In the genomic region with DNA sequence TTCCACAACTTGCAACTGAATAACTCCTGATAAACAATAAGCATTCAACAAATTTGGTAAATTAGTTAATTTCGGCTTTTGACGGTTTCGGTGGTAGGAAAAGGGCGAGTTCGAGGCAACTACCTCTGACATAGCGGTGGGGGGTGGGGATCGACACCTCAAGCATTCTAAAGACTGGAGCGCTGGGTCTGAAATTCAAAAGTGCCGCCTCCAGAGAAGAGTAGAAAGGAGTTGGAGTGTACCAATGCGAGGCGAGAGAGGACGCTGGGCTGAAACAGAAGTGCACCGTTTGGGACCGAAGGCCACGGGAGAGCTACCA, we compare ENCODE assay signal across 8 cellular contexts. TPM values are rescaled to one million over a fixed set of nuclear protein-coding genes. Genes with fewer than 3 reads are reported as not detected.
A peak's percentile ranks its signal among the peaks of the same experiment; 100 is the strongest.
DNase-seq lines count a peak whose midpoint lies in the region; ATAC-seq, FAIRE-seq and TF ChIP-seq lines count a peak whose summit lies in the region.

No MANE protein-coding gene starts in this region.

- intact Hi-C loops in IMR-90 (cut with micrococcal nuclease): no loop called here
- intact Hi-C loops in HepG2 (cut with micrococcal nuclease; ENCODE audit: unreplicated experiment): loop anchor here (5.0 kb wide), 1 partner anchor 194 kb away; a partner anchor contains a TSS
- intact Hi-C loops in tibial artery (cut with DNase I; ENCODE audit: low total_unique reads): no loop called here

- 10% methylated on average over 5 of the region's 15 CpGs; no CpG with 5 or more reads in 1 of the 2 experiments for WGBS in IMR-90 (ENCODE audit: extremely low coverage in 2 of 2, insufficient read length in 1 of 2), 2 experiments
- WGBS in HepG2 (ENCODE audit: low lambda C conversion rate): under 1% methylated on average over 14 of the region's 15 CpGs

- peak; percentile 10 to 18 for ATAC-seq in CD4-positive, CD25-positive, alpha-beta regulatory T cell (ENCODE audit: low read depth in 2 of 2)
- ATAC-seq in GM19438 (IDR thresholded peaks at IDR 0.05; ENCODE audit: low read depth, unreplicated experiment): peak; percentile 17
- ATAC-seq in IMR-90 (ENCODE audit: low read depth): peak; percentile 15
- peak; percentile 49; the same call in 1 of the 3 replicates for ATAC-seq in HepG2

- H3K79me1 ChIP-seq in IMR-90 (ENCODE audit: low read depth in 1 of 2, low read length in 2 of 2): peaks cover 11 to 16% of the 10 kb centered on the region in 2 experiments; a peak in 3 of 4 replicates

- peak overlapping the region; percentile 83 for H3K4me3 ChIP-seq in CD4-positive, CD25-positive, alpha-beta regulatory T cell (ENCODE audit: low read depth, low read length)
- peak overlapping the region; percentile 71 for H3K4me3 ChIP-seq in IMR-90 (ENCODE audit: insufficient read depth, low read depth, low read length)
- peak overlapping the region; percentile 73 to 80 (median 80) for H3K4me3 ChIP-seq in HepG2 (replicated peaks in 1 of 3; ENCODE audit: insufficient read depth in 1 of 3, low read depth in 2 of 3, low read length in 3 of 3)
- H3K4me3 ChIP-seq in tibial artery: peak overlapping the region; percentile 64 to 69

- no peaks in the 10 kb centered on the region for H3K9me3 Mint-ChIP-seq in CD4-positive, CD25-positive, alpha-beta regulatory T cell

- H3K27me3 Mint-ChIP-seq in CD4-positive, CD25-positive, alpha-beta regulatory T cell: no peaks in the 10 kb centered on the region

- TF ChIP-seq EP300 in HepG2 (IDR thresholded peaks at IDR 0.05; ENCODE audit: low read depth in 2 of 2, low read length in 2 of 2): no peak
- TF ChIP-seq EP300 in HepG2 (CRISPR knock-in tag; IDR thresholded peaks at IDR 0.05; ENCODE audit: borderline replicate concordance): no peak

- H3K9ac ChIP-seq in IMR-90 (ENCODE audit: low read depth, low read length): peak overlapping the region; percentile 82
- peak overlapping the region; percentile 89 for H3K9ac ChIP-seq in HepG2 (ENCODE audit: insufficient read depth, low read depth, low read length)

- H4K8ac ChIP-seq in IMR-90 (ENCODE audit: low read depth in 2 of 2, low read length in 2 of 2): peak overlapping the region; percentile 86 to 88; a peak in 3 of 4 replicates

- H3K18ac ChIP-seq in IMR-90 (ENCODE audit: low read depth, low read length): no peak overlapping the region

- H4K5ac ChIP-seq in IMR-90 (ENCODE audit: low read depth, low read length): no peak overlapping the region

- H3K4ac ChIP-seq in IMR-90 (ENCODE audit: low read depth, low read length): peak overlapping the region; percentile 30

- TF ChIP-seq RAD21 in IMR-90 (IDR thresholded peaks at IDR 0.05; ENCODE audit: low read length) (no peak), HepG2 (CRISPR knock-in tag; IDR thresholded peaks at IDR 0.05) (no peak)

- peaks cover 24% of the 10 kb centered on the region for H3K4me1 ChIP-seq in CD4-positive, CD25-positive, alpha-beta regulatory T cell (ENCODE audit: control insufficient read depth, insufficient read depth, low read length, poor library complexity, severe bottlenecking)
- H3K4me1 ChIP-seq in IMR-90 (ENCODE audit: control insufficient read depth, insufficient read depth, low read length): peaks cover 5% of the 10 kb centered on the region
- H3K4me1 ChIP-seq in HepG2 (ENCODE audit: insufficient read depth, low read length): peaks cover 16% of the 10 kb centered on the region
- peaks cover 0 to 21% (median 12%) of the 10 kb centered on the region in 4 donors for H3K4me1 ChIP-seq in tibial artery

- no peak for TF ChIP-seq POLR2A in IMR-90 (IDR thresholded peaks at IDR 0.05; ENCODE audit: low read depth, low read length)
- TF ChIP-seq POLR2A in HepG2 (IDR thresholded peaks at IDR 0.05; ENCODE audit: insufficient read depth in 1 of 2, low read depth in 2 of 2, low read length in 2 of 2): no peak

- DNase-seq in CD4-positive, CD25-positive, alpha-beta regulatory T cell: no peak
- DNase-seq in IMR-90 (no peak), HepG2 (ENCODE audit: low spot score) (peak; percentile 19), tibial artery (no peak), DMS153 treated with DMSO at 0.1 percent for 48 hours (lab: John Stamatoyannopoulos, UW; ENCODE audit: unreplicated experiment) (no peak), GF-D8 (lab: John Stamatoyannopoulos, UW) (no peak)

- BruUV-seq in IMR-90 (replicated peaks; lab: Mats Ljungman, UMichigan) (no TSS peak), HepG2 (replicated peaks; lab: Mats Ljungman, UMichigan) (no TSS peak)

- in situ Hi-C loops in IMR-90 (cut with MboI; ENCODE audit: low sequenced_read_pairs) (no loop called here), HepG2 (cut with HindIII; ENCODE audit: extremely low pct_ligation_motif_present, low pct_unique_long_range_greater_than_20kb) (no loop called here)

- peak overlapping the region; percentile 93 for H2AK9ac ChIP-seq in IMR-90 (replicated peaks; ENCODE audit: low read depth, low read length, poor library complexity)

- no peak overlapping the region for H2BK120ac ChIP-seq in IMR-90 (ENCODE audit: low read depth, low read length)

- H3K27me3 ChIP-seq in CD4-positive, CD25-positive, alpha-beta regulatory T cell (ENCODE audit: control insufficient read depth, insufficient read depth, low read length): no peaks in the 10 kb centered on the region
- H3K27me3 ChIP-seq in IMR-90 (ENCODE audit: control insufficient read depth, insufficient read depth, low read length) (no peaks in the 10 kb centered on the region), HepG2 (ENCODE audit: control insufficient read depth in 1 of 2, insufficient read depth in 2 of 2, low read length in 2 of 2) (no peaks in the 10 kb centered on the region), tibial artery (no peaks in the 10 kb centered on the region)

- dilution Hi-C loops in IMR-90 (cut with HindIII; ENCODE audit: low sequenced_read_pairs, unreplicated experiment): no loop called here

- H2BK15ac ChIP-seq in IMR-90 (ENCODE audit: low read depth, low read length): no peak overlapping the region

- no peak for FAIRE-seq in HepG2 (lab: Jason Lieb, UNC)

- H2BK20ac ChIP-seq in IMR-90 (ENCODE audit: low read depth, low read length): no peak overlapping the region

- H3K9me1 ChIP-seq in IMR-90 (ENCODE audit: insufficient read depth, low read length): peaks cover 2% of the 10 kb centered on the region; the same call in 1 of the 2 replicates

- TF ChIP-seq CTCF in IMR-90 (conservative IDR thresholded peaks at IDR 0.05; ENCODE audit: low read depth, low read length) (no peak), HepG2 (CRISPR knock-in tag; IDR thresholded peaks at IDR 0.05) (no peak), tibial artery (IDR thresholded peaks at IDR 0.05) (no peak)

- H2AK5ac ChIP-seq in IMR-90 (ENCODE audit: low read depth, low read length): no peak overlapping the region

- H2AFZ ChIP-seq in IMR-90 (replicated peaks; ENCODE audit: low read length, poor library complexity) (peak overlapping the region; percentile 92), HepG2 (ENCODE audit: low read length) (no peak overlapping the region)

- POLR2A ChIA-PET in IMR-90 (lab: Charles Lee; ENCODE audit: unreplicated experiment): interaction anchor here (0.6 kb wide), 1 partner anchor 23 kb away, joined by 4 read pairs; no protein-coding TSS in a partner anchor
- POLR2A ChIA-PET in HepG2 (lab: Yijun Ruan, JAX): interaction anchor here (1.7 kb wide), 2 partner anchors 20 to 196 kb away, joined by 4 to 5 read pairs; no protein-coding TSS in a partner anchor

- H3K4me2 ChIP-seq in IMR-90 (ENCODE audit: low read depth, low read length) (peak overlapping the region; percentile 90), HepG2 (ENCODE audit: low read depth, low read length) (peak overlapping the region; percentile 86)

- H3K36me3 Mint-ChIP-seq in CD4-positive, CD25-positive, alpha-beta regulatory T cell: peaks cover 8% of the 10 kb centered on the region

- peak overlapping the region; percentile 57; the same call in 1 of the 2 replicates for H3K56ac ChIP-seq in IMR-90 (ENCODE audit: extremely low read depth, insufficient read depth, low read length)

- peak overlapping the region; percentile 52; the same call in 1 of the 2 replicates for H4K91ac ChIP-seq in IMR-90 (ENCODE audit: insufficient read depth, low read depth, low read length)

- H3K79me2 ChIP-seq in HepG2 (ENCODE audit: insufficient read depth, low read length): peaks cover 35% of the 10 kb centered on the region

- 0 out of 2 replicates have a peak overlapping the region, but pooled peaks have one; percentile 13 for H3K23ac ChIP-seq in IMR-90 (ENCODE audit: low read depth, low read length)

- H4K20me1 ChIP-seq in IMR-90 (ENCODE audit: insufficient read depth, low read length) (peaks cover 28% of the 10 kb centered on the region), HepG2 (ENCODE audit: insufficient read depth, low read length) (peaks cover 12% of the 10 kb centered on the region; the same call in 1 of the 2 replicates)

- no peaks in the 10 kb centered on the region for H3K36me3 ChIP-seq in CD4-positive, CD25-positive, alpha-beta regulatory T cell (ENCODE audit: control insufficient read depth, insufficient read depth, low read length)
- no peaks in the 10 kb centered on the region for H3K36me3 ChIP-seq in IMR-90 (ENCODE audit: control insufficient read depth, insufficient read depth, low read length)
- H3K36me3 ChIP-seq in HepG2 (replicated peaks in 1 of 2; ENCODE audit: control insufficient read depth in 1 of 2, insufficient read depth in 2 of 2, low read length in 2 of 2): 0 out of 5 replicates have a peak, but pooled peaks cover 0 to 3% of the 10 kb centered on the region in 2 experiments
- H3K36me3 ChIP-seq in tibial artery: no peaks in the 10 kb centered on the region

- CTCF ChIA-PET in IMR-90 (lab: Yijun Ruan, JAX) (no interaction called here), HepG2 (lab: Yijun Ruan, JAX; ENCODE audit: low intra/inter-chr PET ratio, low total read pairs) (no interaction called here)

- peak overlapping the region; percentile 97 to 99 (median 98) for H3K27ac Mint-ChIP-seq in CD4-positive, CD25-positive, alpha-beta regulatory T cell

- peaks cover 10 to 54% (median 20%) of the 10 kb centered on the region in 4 donors for H3K4me1 Mint-ChIP-seq in CD4-positive, CD25-positive, alpha-beta regulatory T cell

- H3K14ac ChIP-seq in IMR-90 (replicated peaks; ENCODE audit: low read depth, low read length): peak overlapping the region; percentile 64; the same call in 1 of the 2 replicates

- peak overlapping the region; percentile 95 for H3K27ac ChIP-seq in CD4-positive, CD25-positive, alpha-beta regulatory T cell (ENCODE audit: insufficient read depth, low read length, poor library complexity, severe bottlenecking)
- H3K27ac ChIP-seq in IMR-90 (ENCODE audit: insufficient read depth, low read length): peak overlapping the region; percentile 67
- H3K27ac ChIP-seq in angular gyrus (ENCODE audit: low read depth, low read length): peak overlapping the region; percentile 64
- H3K27ac ChIP-seq in HepG2 (ENCODE audit: extremely low read length, insufficient read depth, low read length): peak overlapping the region; percentile 94
- peak overlapping the region; percentile 89 to 94 for H3K27ac ChIP-seq in tibial artery

- H3K4me3 Mint-ChIP-seq in CD4-positive, CD25-positive, alpha-beta regulatory T cell: peak overlapping the region; percentile 88 to 99 (median 98)

- peak overlapping the region; percentile 18 for H2BK5ac ChIP-seq in IMR-90 (ENCODE audit: low read depth, low read length, poor library complexity, severe bottlenecking)

- no peaks in the 10 kb centered on the region for H3K9me3 ChIP-seq in CD4-positive, CD25-positive, alpha-beta regulatory T cell (ENCODE audit: control insufficient read depth in 2 of 2, low read length in 2 of 2)
- H3K9me3 ChIP-seq in IMR-90 (ENCODE audit: control insufficient read depth, insufficient read depth, low read length): no peaks in the 10 kb centered on the region
- H3K9me3 ChIP-seq in HepG2 (ENCODE audit: low read length): no peaks in the 10 kb centered on the region
- no peaks in the 10 kb centered on the region for H3K9me3 ChIP-seq in tibial artery

RNA-seq across cellular contexts. Expression of a gene that starts 0.7 kb away (rescaled TPM):
- 74.9 TPM for total RNA-seq in CD4-positive, CD25-positive, alpha-beta regulatory T cell
- 10 to 100 TPM; 37.1 to 48.8 (median 45.7) TPM for polyA plus RNA-seq in CD4-positive, CD25-positive, alpha-beta regulatory T cell
- total RNA-seq in IMR-90 (2012; rRNA removed): 41.0 and 43.0 TPM in 2 replicates
- 34.3 and 35.8 TPM in 2 replicates for polyA plus RNA-seq in IMR-90 (2012; rRNA removed)
- 8.7 and 25.6 TPM in 2 replicates for polyA plus RNA-seq in IMR-90 (2012; cell fraction: cytosol; rRNA removed)
- 11.1 and 37.4 TPM in 2 replicates for polyA plus RNA-seq in IMR-90 (2012; cell fraction: nucleus; rRNA removed; ENCODE audit: low replicate concordance)
- 46.6 and 73.4 TPM in 2 replicates for total RNA-seq in HepG2 (2016; rRNA removed; fragmentation: Illumina TruSeq; extraction: Trizol)
- total RNA-seq in HepG2 (2016; cell fraction: cytosol; rRNA removed; fragmentation: Illumina TruSeq; extraction: Trizol; ENCODE audit: low read depth): 3.3 and 3.9 TPM in 2 replicates
- 45.9 and 65.7 TPM in 2 replicates for total RNA-seq in HepG2 (2016; cell fraction: insoluble cytoplasmic fraction; rRNA removed; fragmentation: Illumina TruSeq; extraction: Trizol)
- 6.9 and 8.5 TPM in 2 replicates for total RNA-seq in HepG2 (2016; cell fraction: membrane; rRNA removed; fragmentation: Illumina TruSeq; extraction: Trizol)
- total RNA-seq in HepG2 (2016; cell fraction: nucleus; rRNA removed; fragmentation: Illumina TruSeq; extraction: Trizol): 38.2 and 39.4 TPM in 2 replicates
- 9.2 and 9.4 TPM in 2 replicates for polyA plus RNA-seq in HepG2 (2011; rRNA removed)
- polyA plus RNA-seq in HepG2 (2011; cell fraction: cytosol; rRNA removed): 10.7 and 12.6 TPM in 2 replicates
- 18.5 and 19.0 TPM in 2 replicates for polyA plus RNA-seq in HepG2 (2011; cell fraction: nucleus; rRNA removed)
- 23.8 and 26.7 TPM in 2 replicates for polyA plus RNA-seq in HepG2 (2012)
- polyA plus RNA-seq in HepG2 (2016; cell fraction: cytosol; fragmentation: Illumina TruSeq; extraction: Trizol; ENCODE audit: low read depth): 0.83 and 1.0 TPM in 2 replicates
- polyA plus RNA-seq in HepG2 (2016; cell fraction: insoluble cytoplasmic fraction; fragmentation: Illumina TruSeq; extraction: Trizol; ENCODE audit: low read depth): 34.9 and 53.3 TPM in 2 replicates
- polyA plus RNA-seq in HepG2 (2016; cell fraction: membrane; fragmentation: Illumina TruSeq; extraction: Trizol; ENCODE audit: low read depth): 2.6 and 3.4 TPM in 2 replicates
- polyA plus RNA-seq in HepG2 (2016; cell fraction: nucleus; fragmentation: Illumina TruSeq; extraction: Trizol; ENCODE audit: insufficient read depth, low read depth): 42.0 TPM in 2 replicates
- polyA minus RNA-seq in HepG2 (2011; rRNA and poly(A)+ RNA removed; ENCODE audit: low replicate concordance): 17.8 and 135 TPM in 2 replicates
- polyA minus RNA-seq in HepG2 (2011; cell fraction: cytosol; rRNA and poly(A)+ RNA removed): 20.4 and 24.1 TPM in 2 replicates
- polyA minus RNA-seq in HepG2 (2011; cell fraction: nucleus; rRNA and poly(A)+ RNA removed): 20.1 and 23.1 TPM in 2 replicates

RNA-seq across cellular contexts. Expression of a gene that starts 0.9 kb away (rescaled TPM):
- 1.8 TPM for total RNA-seq in CD4-positive, CD25-positive, alpha-beta regulatory T cell
- polyA plus RNA-seq in CD4-positive, CD25-positive, alpha-beta regulatory T cell: under 1 TPM in 3 of 4 donors, not detected in 1; 0.39 to 0.91 (median 0.75) TPM
- total RNA-seq in IMR-90 (2012; rRNA removed) (0.36 and 0.83 TPM in 2 replicates), HepG2 (2016; rRNA removed; fragmentation: Illumina TruSeq; extraction: Trizol) (0.29 and 0.55 TPM in 2 replicates)
- polyA plus RNA-seq in IMR-90 (2012; rRNA removed) (0.31 and 0.39 TPM in 2 replicates), HepG2 (2011; rRNA removed) (0.04 TPM in 1 of 2 replicates, not detected in the other)
- polyA plus RNA-seq in IMR-90 (2012; cell fraction: cytosol; rRNA removed): 0.14 and 0.30 TPM in 2 replicates
- 0.27 and 0.62 TPM in 2 replicates for polyA plus RNA-seq in IMR-90 (2012; cell fraction: nucleus; rRNA removed; ENCODE audit: low replicate concordance)
- 0.26 and 0.40 TPM in 2 replicates for total RNA-seq in HepG2 (2016; cell fraction: cytosol; rRNA removed; fragmentation: Illumina TruSeq; extraction: Trizol; ENCODE audit: low read depth)
- total RNA-seq in HepG2 (2016; cell fraction: insoluble cytoplasmic fraction; rRNA removed; fragmentation: Illumina TruSeq; extraction: Trizol): 0.45 and 0.52 TPM in 2 replicates
- 0.49 and 0.69 TPM in 2 replicates for total RNA-seq in HepG2 (2016; cell fraction: membrane; rRNA removed; fragmentation: Illumina TruSeq; extraction: Trizol)
- 0.99 TPM in 1 of 2 replicates, not detected in the other for total RNA-seq in HepG2 (2016; cell fraction: nucleus; rRNA removed; fragmentation: Illumina TruSeq; extraction: Trizol)
- polyA plus RNA-seq in HepG2 (2011; cell fraction: cytosol; rRNA removed): 0.04 TPM in 1 of 2 replicates, not detected in the other
- 0.35 and 0.39 TPM in 2 replicates for polyA plus RNA-seq in HepG2 (2011; cell fraction: nucleus; rRNA removed)
- polyA plus RNA-seq in HepG2 (2012): 0.20 and 0.32 TPM in 2 replicates
- 0.57 and 0.59 TPM in 2 replicates for polyA plus RNA-seq in HepG2 (2016; cell fraction: cytosol; fragmentation: Illumina TruSeq; extraction: Trizol; ENCODE audit: low read depth)
- 0.44 and 0.89 TPM in 2 replicates for polyA plus RNA-seq in HepG2 (2016; cell fraction: insoluble cytoplasmic fraction; fragmentation: Illumina TruSeq; extraction: Trizol; ENCODE audit: low read depth)
- polyA plus RNA-seq in HepG2 (2016; cell fraction: membrane; fragmentation: Illumina TruSeq; extraction: Trizol; ENCODE audit: low read depth): 0.45 and 0.62 TPM in 2 replicates
- 1.0 and 1.3 TPM in 2 replicates for polyA plus RNA-seq in HepG2 (2016; cell fraction: nucleus; fragmentation: Illumina TruSeq; extraction: Trizol; ENCODE audit: insufficient read depth, low read depth)
- polyA minus RNA-seq in HepG2 (2011; rRNA and poly(A)+ RNA removed; ENCODE audit: low replicate concordance): 0.51 TPM in 1 of 2 replicates, not detected in the other
- polyA minus RNA-seq in HepG2 (2011; cell fraction: cytosol; rRNA and poly(A)+ RNA removed): not detected in 2 replicates
- polyA minus RNA-seq in HepG2 (2011; cell fraction: nucleus; rRNA and poly(A)+ RNA removed): 0.25 TPM in 1 of 2 replicates, not detected in the other

RNA-seq across cellular contexts. Expression of a gene that starts 12.4 kb away (rescaled TPM):
- 54.5 TPM for total RNA-seq in CD4-positive, CD25-positive, alpha-beta regulatory T cell
- 100 to 1,000 TPM; 133 to 155 (median 147) TPM for polyA plus RNA-seq in CD4-positive, CD25-positive, alpha-beta regulatory T cell
- total RNA-seq in IMR-90 (2012; rRNA removed) (80.5 and 99.8 TPM in 2 replicates), HepG2 (2016; rRNA removed; fragmentation: Illumina TruSeq; extraction: Trizol) (84.7 and 98.9 TPM in 2 replicates)
- polyA plus RNA-seq in IMR-90 (2012; rRNA removed) (118 and 125 TPM in 2 replicates), HepG2 (2011; rRNA removed) (68.7 and 69.0 TPM in 2 replicates)
- polyA plus RNA-seq in IMR-90 (2012; cell fraction: cytosol; rRNA removed): 142 and 162 TPM in 2 replicates
- polyA plus RNA-seq in IMR-90 (2012; cell fraction: nucleus; rRNA removed; ENCODE audit: low replicate concordance): 53.3 and 65.7 TPM in 2 replicates
- total RNA-seq in HepG2 (2016; cell fraction: cytosol; rRNA removed; fragmentation: Illumina TruSeq; extraction: Trizol; ENCODE audit: low read depth): 37.0 and 38.1 TPM in 2 replicates
- 87.2 and 108 TPM in 2 replicates for total RNA-seq in HepG2 (2016; cell fraction: insoluble cytoplasmic fraction; rRNA removed; fragmentation: Illumina TruSeq; extraction: Trizol)
- 33.9 and 35.8 TPM in 2 replicates for total RNA-seq in HepG2 (2016; cell fraction: membrane; rRNA removed; fragmentation: Illumina TruSeq; extraction: Trizol)
- 29.1 and 33.1 TPM in 2 replicates for total RNA-seq in HepG2 (2016; cell fraction: nucleus; rRNA removed; fragmentation: Illumina TruSeq; extraction: Trizol)
- 86.2 and 110 TPM in 2 replicates for polyA plus RNA-seq in HepG2 (2011; cell fraction: cytosol; rRNA removed)
- polyA plus RNA-seq in HepG2 (2011; cell fraction: nucleus; rRNA removed): 28.3 and 32.1 TPM in 2 replicates
- 37.7 and 38.3 TPM in 2 replicates for polyA plus RNA-seq in HepG2 (2012)
- polyA plus RNA-seq in HepG2 (2016; cell fraction: cytosol; fragmentation: Illumina TruSeq; extraction: Trizol; ENCODE audit: low read depth): 43.3 and 45.2 TPM in 2 replicates
- polyA plus RNA-seq in HepG2 (2016; cell fraction: insoluble cytoplasmic fraction; fragmentation: Illumina TruSeq; extraction: Trizol; ENCODE audit: low read depth): 112 and 123 TPM in 2 replicates
- polyA plus RNA-seq in HepG2 (2016; cell fraction: membrane; fragmentation: Illumina TruSeq; extraction: Trizol; ENCODE audit: low read depth): 32.5 and 35.0 TPM in 2 replicates
- 60.5 and 61.8 TPM in 2 replicates for polyA plus RNA-seq in HepG2 (2016; cell fraction: nucleus; fragmentation: Illumina TruSeq; extraction: Trizol; ENCODE audit: insufficient read depth, low read depth)
- 74.5 and 465 TPM in 2 replicates for polyA minus RNA-seq in HepG2 (2011; rRNA and poly(A)+ RNA removed; ENCODE audit: low replicate concordance)
- polyA minus RNA-seq in HepG2 (2011; cell fraction: cytosol; rRNA and poly(A)+ RNA removed): 20.7 and 21.4 TPM in 2 replicates
- 8.0 and 9.1 TPM in 2 replicates for polyA minus RNA-seq in HepG2 (2011; cell fraction: nucleus; rRNA and poly(A)+ RNA removed)
